In genomic region chr20:33826270-33826897, GRCh38 we compare ENCODE assay signal across 8 cellular contexts. TPM values are rescaled to one million over a fixed set of nuclear protein-coding genes. Genes with fewer than 3 reads are reported as not detected.
DNase-seq lines count a peak whose midpoint lies in the region; FAIRE-seq and TF ChIP-seq lines count a peak whose summit lies in the region.
"Had no signal": no experiment of that assay in that cellular context is flagged by ENCODE, and none has a peak within 500 bp of the region (broad histone marks: within the 10 kb centered on the region; RNA-seq: fewer than 3 reads in every experiment).

No MANE protein-coding gene starts in this region.

- H3K27ac ChIP-seq in KMS-11 (no peak overlapping the region), WERI-Rb-1 (peak overlapping the region; percentile 77), thymus (ENCODE audit: low read depth) (peak overlapping the region; percentile 25)

- TF ChIP-seq CTCF in KMS-11 (conservative IDR thresholded peaks at IDR 0.05; ENCODE audit: low read depth, low read length) (no peak), WERI-Rb-1 (IDR thresholded peaks at IDR 0.05; ENCODE audit: low read depth, low read length) (no peak)

- H3K4me1 ChIP-seq in KMS-11 (ENCODE audit: low read depth, poor library complexity, severe bottlenecking): peaks cover 90% of the 10 kb centered on the region
- peaks cover 55% of the 10 kb centered on the region for H3K4me1 ChIP-seq in thymus (ENCODE audit: control insufficient read depth, insufficient read depth, low read length)

- no peak overlapping the region for H2AFZ ChIP-seq in KMS-11 (ENCODE audit: low read depth)

- 96% methylated on average over 5 of the region's 5 CpGs for WGBS in thymus

- H3K4me3 ChIP-seq in KMS-11 (IDR thresholded peaks at IDR 0.05; ENCODE audit: insufficient read depth, low read depth, low read length) (no peak overlapping the region), WERI-Rb-1 (ENCODE audit: low read depth, low read length) (no peak overlapping the region), thymus (ENCODE audit: low read length) (no peak overlapping the region)

- H4K20me1 ChIP-seq in KMS-11 (ENCODE audit: insufficient read depth): peaks cover 41% of the 10 kb centered on the region

- peak overlapping the region; percentile 11; the same call in 1 of the 2 replicates for H3K4me2 ChIP-seq in KMS-11

- H3K79me2 ChIP-seq in KMS-11 (ENCODE audit: insufficient read depth, low read depth): peaks cover 100% of the 10 kb centered on the region

- DNase-seq in WERI-Rb-1 (peak; percentile 62), occipital lobe (lab: John Stamatoyannopoulos, UW) (no peak), NCI-H1105 (lab: John Stamatoyannopoulos, UW) (no peak), HK-2 (ENCODE audit: unreplicated experiment) (no peak)

- H3K9ac ChIP-seq in KMS-11: no peak overlapping the region

- H3K36me3 ChIP-seq in KMS-11 (ENCODE audit: insufficient read depth) (no peaks in the 10 kb centered on the region; the same call in 1 of the 2 replicates), WERI-Rb-1 (no peaks in the 10 kb centered on the region), thymus (ENCODE audit: control insufficient read depth, insufficient read depth) (no peaks in the 10 kb centered on the region)

- no peaks in the 10 kb centered on the region for H3K27me3 ChIP-seq in KMS-11 (ENCODE audit: insufficient read depth, low read depth)
- no peaks in the 10 kb centered on the region for H3K27me3 ChIP-seq in WERI-Rb-1 (ENCODE audit: insufficient read depth, low read depth, severe bottlenecking)
- H3K27me3 ChIP-seq in thymus (ENCODE audit: control insufficient read depth, insufficient read depth): no peaks in the 10 kb centered on the region

- H3K9me3 ChIP-seq in WERI-Rb-1 (ENCODE audit: severe bottlenecking) (no peaks in the 10 kb centered on the region), thymus (ENCODE audit: control insufficient read depth) (no peaks in the 10 kb centered on the region)

- peak; percentile 38 for FAIRE-seq in islet of Langerhans (lab: Jason Lieb, UNC)
- FAIRE-seq: endothelial cell of umbilical vein had no signal

RNA-seq across cellular contexts. Expression of gene CHMP4B, which starts 15.2 kb away (rescaled TPM):
- 130 TPM for polyA plus RNA-seq in thymus
- total RNA-seq in occipital lobe: 26.4 TPM
